ENCODE assay signal across 9 cellular contexts in the genomic region with DNA sequence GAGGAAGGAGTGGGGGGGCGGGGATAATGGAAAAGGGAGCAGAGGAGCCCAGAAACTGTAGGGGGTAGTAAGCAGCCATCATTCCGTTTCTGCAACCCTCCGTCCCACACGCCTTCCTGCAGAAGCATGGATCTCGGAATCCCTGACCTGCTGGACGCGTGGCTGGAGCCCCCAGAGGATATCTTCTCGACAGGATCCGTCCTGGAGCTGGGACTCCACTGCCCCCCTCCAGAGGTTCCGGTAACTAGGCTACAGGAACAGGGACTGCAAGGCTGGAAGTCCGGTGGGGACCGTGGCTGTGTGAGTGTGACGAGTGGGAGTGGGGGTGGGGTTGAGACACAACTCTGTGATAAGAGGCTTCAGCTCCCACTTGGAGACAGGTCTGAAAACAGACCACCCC. TPM values are rescaled to one million over a fixed set of nuclear protein-coding genes. Genes with fewer than 3 reads are reported as not detected.
A peak's percentile ranks its signal among the peaks of the same experiment; 100 is the strongest.
DNase-seq lines count a peak whose midpoint lies in the region; ATAC-seq and TF ChIP-seq lines count a peak whose summit lies in the region.
"Had no signal": no experiment of that assay in that cellular context is flagged by ENCODE, and none has a peak within 500 bp of the region (broad histone marks: within the 10 kb centered on the region; RNA-seq: fewer than 3 reads in every experiment).

No MANE protein-coding gene starts in this region.

- H3K9ac ChIP-seq in mesenchymal stem cell (ENCODE audit: low read length) = peak overlapping the region; percentile 89

- WGBS in heart right ventricle, 2 donors = 8 to 10% methylated on average over 12 to 13 of the region's 13 CpGs
- WGBS in mesenchymal stem cell = 96% methylated on average over 13 of the region's 13 CpGs

- H3K18ac ChIP-seq in mesenchymal stem cell (ENCODE audit: low read depth in 1 of 2, low read length in 2 of 2) = no peak overlapping the region

- H3K9me3 ChIP-seq in heart right ventricle = no peaks in the 10 kb centered on the region
- H3K9me3 ChIP-seq in mesenchymal stem cell (ENCODE audit: control insufficient read depth, low read length) = no peaks in the 10 kb centered on the region
- no peaks in the 10 kb centered on the region for H3K9me3 ChIP-seq in vagina
- H3K9me3 ChIP-seq: SJSA1 had no signal

- H2AFZ ChIP-seq in mesenchymal stem cell (ENCODE audit: low read depth, low read length) = no peak overlapping the region

- peak overlapping the region in 9 of 10 donors; percentile 48 to 91 (median 69) for H3K4me3 ChIP-seq in heart right ventricle
- peak overlapping the region; percentile 64 for H3K4me3 ChIP-seq in astrocyte of the spinal cord (ENCODE audit: low read depth, low read length)
- peak overlapping the region in 1 of 2 experiments; percentile 95 for H3K4me3 ChIP-seq in mesenchymal stem cell (ENCODE audit: insufficient read depth in 1 of 2, low read depth in 1 of 2, low read length in 2 of 2)
- peak overlapping the region; percentile 63 to 65 for H3K4me3 ChIP-seq in vagina

- H3K36me3 ChIP-seq in heart right ventricle = peaks cover 0 to 9% (median 4%) of the 10 kb centered on the region in 9 donors
- H3K36me3 ChIP-seq in mesenchymal stem cell (ENCODE audit: control insufficient read depth in 1 of 2, insufficient read depth in 2 of 2, low read depth in 1 of 2, low read length in 2 of 2) = peaks cover 8 to 10% of the 10 kb centered on the region in 2 experiments
- no peaks in the 10 kb centered on the region for H3K36me3 ChIP-seq in vagina
- H3K36me3 ChIP-seq: SJSA1 had no signal

- TF ChIP-seq CTCF in heart right ventricle (IDR thresholded peaks at IDR 0.05) (no peak), astrocyte of the spinal cord (IDR thresholded peaks at IDR 0.05; ENCODE audit: low read depth, low read length) (no peak), vagina (IDR thresholded peaks at IDR 0.05) (no peak)

- no peak overlapping the region for H2BK5ac ChIP-seq in mesenchymal stem cell (ENCODE audit: low read depth, low read length, poor library complexity, severe bottlenecking)

- peak overlapping the region; percentile 72 for H3K4me2 ChIP-seq in mesenchymal stem cell (ENCODE audit: low read length, poor library complexity, severe bottlenecking)

- DNase-seq in heart right ventricle (no peak), left cardiac atrium (no peak), astrocyte of the spinal cord (ENCODE audit: low read depth, low spot score) (no peak), mesenchymal stem cell (no peak), vagina (ENCODE audit: extremely low spot score in 2 of 2) (no peak)
- no peak for DNase-seq in central memory CD4-positive, alpha-beta T cell

- ATAC-seq in heart right ventricle (no peak), left cardiac atrium (no peak), GM18861 (IDR thresholded peaks at IDR 0.05; ENCODE audit: unreplicated experiment) (no peak), HG03159 (IDR thresholded peaks at IDR 0.05; ENCODE audit: unreplicated experiment) (no peak)

- H2AK5ac ChIP-seq in mesenchymal stem cell (ENCODE audit: low read length, severe bottlenecking) = peak overlapping the region; percentile 11

- peak overlapping the region in 1 of 2 experiments; percentile 21 for H2BK12ac ChIP-seq in mesenchymal stem cell (ENCODE audit: low read length in 2 of 2)

- no peak overlapping the region for H2BK15ac ChIP-seq in mesenchymal stem cell (ENCODE audit: low read depth, poor library complexity, severe bottlenecking)

- no peak for TF ChIP-seq POLR2A in vagina (IDR thresholded peaks at IDR 0.05)

- peak overlapping the region in 5 of 10 donors; percentile 92 to 97 (median 94) for H3K27ac ChIP-seq in heart right ventricle
- no peak overlapping the region for H3K27ac ChIP-seq in mesenchymal stem cell (ENCODE audit: low read length, poor library complexity, severe bottlenecking)
- peak overlapping the region; percentile 93 for H3K27ac ChIP-seq in vagina

- peaks cover 15 to 47% (median 31%) of the 10 kb centered on the region in 9 donors for H3K4me1 ChIP-seq in heart right ventricle
- H3K4me1 ChIP-seq in mesenchymal stem cell (ENCODE audit: control insufficient read depth, insufficient read depth, low read depth, low read length) = peaks cover 10% of the 10 kb centered on the region
- peaks cover 45% of the 10 kb centered on the region for H3K4me1 ChIP-seq in vagina

- H2BK120ac ChIP-seq in mesenchymal stem cell (ENCODE audit: low read depth, low read length) = no peak overlapping the region

- H4K8ac ChIP-seq in mesenchymal stem cell (ENCODE audit: low read length) = peak overlapping the region; percentile 97

- peaks cover 10% of the 10 kb centered on the region for H3K79me1 ChIP-seq in mesenchymal stem cell (replicated peaks; ENCODE audit: low read length, poor library complexity, severe bottlenecking)

- H3K14ac ChIP-seq in mesenchymal stem cell (ENCODE audit: low read length in 2 of 2) = peak overlapping the region in 1 of 2 experiments; percentile 18

- intact Hi-C loops in heart right ventricle (cut with DNase I) = loop anchor here in 1 of 10 donors (5.0 kb wide), 1 partner anchor 171 kb away; no protein-coding TSS in a partner anchor
- intact Hi-C loops in left cardiac atrium (cut with DNase I) = no loop called here
- intact Hi-C loops in vagina (cut with DNase I) = no loop called here

- peak overlapping the region; percentile 74 for H4K91ac ChIP-seq in mesenchymal stem cell (ENCODE audit: low read length)

- peak overlapping the region; percentile 69 to 94 for H3K4ac ChIP-seq in mesenchymal stem cell (ENCODE audit: low read depth in 1 of 2, low read length in 2 of 2)

- H3K27me3 ChIP-seq in heart right ventricle (no peaks in the 10 kb centered on the region), mesenchymal stem cell (ENCODE audit: control insufficient read depth in 1 of 2, insufficient read depth in 1 of 2, low read length in 2 of 2) (no peaks in the 10 kb centered on the region), vagina (no peaks in the 10 kb centered on the region)
- H3K27me3 ChIP-seq: SJSA1 had no signal

- in situ Hi-C loops in astrocyte of the spinal cord (cut with HindIII; ENCODE audit: low sequenced_read_pairs) = loop anchor here (10.0 kb wide), 1 partner anchor 154 kb away; no protein-coding TSS in a partner anchor

- no peak overlapping the region for H3K23ac ChIP-seq in mesenchymal stem cell (ENCODE audit: low read length in 2 of 2)

RNA-seq across cellular contexts. Expression of a gene that starts 0.7 kb away (rescaled TPM):
- total RNA-seq in heart right ventricle (1 to 10 TPM; 2.9 to 8.5 (median 4.1) TPM), left cardiac atrium (1 to 10 TPM; 3.4 to 5.7 TPM), vagina (15.2 TPM)
- 1 to 10 TPM; 5.6 to 7.6 TPM for polyA plus RNA-seq in heart right ventricle
- 3.3 TPM for polyA plus RNA-seq in mesenchymal stem cell (2013, experiment 1 of 2)
- polyA plus RNA-seq in mesenchymal stem cell (2013, experiment 2 of 2) = 2.9 TPM

RNA-seq across cellular contexts. Expression of a gene that starts 5.1 kb away (rescaled TPM):
- total RNA-seq in heart right ventricle = 10 to 100 TPM; 27.6 to 63.0 (median 34.3) TPM
- polyA plus RNA-seq in heart right ventricle = 100 to 1,000 TPM in 1 of 2 donors, 10 to 100 TPM in 1; 24.6 to 102 TPM
- 10 to 100 TPM; 63.2 to 77.6 TPM for total RNA-seq in left cardiac atrium
- 106 TPM for polyA plus RNA-seq in mesenchymal stem cell (2013, experiment 1 of 2)
- 105 TPM for polyA plus RNA-seq in mesenchymal stem cell (2013, experiment 2 of 2)
- 77.8 TPM for total RNA-seq in vagina

RNA-seq across cellular contexts. Expression of a gene that starts 9.1 kb away (rescaled TPM):
- total RNA-seq in heart right ventricle (10 to 100 TPM; 49.4 to 94.7 (median 56.8) TPM), left cardiac atrium (100 to 1,000 TPM in 1 of 2 donors, 10 to 100 TPM in 1; 89.6 to 102 TPM), vagina (194 TPM)
- 100 to 1,000 TPM in 1 of 2 donors, 10 to 100 TPM in 1; 80.9 to 225 TPM for polyA plus RNA-seq in heart right ventricle
- polyA plus RNA-seq in mesenchymal stem cell (2013, experiment 1 of 2) = 145 TPM
- polyA plus RNA-seq in mesenchymal stem cell (2013, experiment 2 of 2) = 154 TPM

RNA-seq across cellular contexts. Expression of a gene that starts 10.0 kb away (rescaled TPM):
- total RNA-seq in heart right ventricle (10 to 100 TPM; 14.6 to 25.6 (median 18.0) TPM), left cardiac atrium (10 to 100 TPM; 17.3 to 19.6 TPM), vagina (19.2 TPM)
- polyA plus RNA-seq in heart right ventricle = 10 to 100 TPM; 19.2 to 50.5 TPM
- 30.3 TPM for polyA plus RNA-seq in mesenchymal stem cell (2013, experiment 1 of 2)
- polyA plus RNA-seq in mesenchymal stem cell (2013, experiment 2 of 2) = 27.0 TPM

RNA-seq across cellular contexts. Expression of a gene that starts 17.7 kb away (rescaled TPM):
- total RNA-seq in heart right ventricle (10 to 100 TPM; 42.9 to 98.7 (median 54.2) TPM), left cardiac atrium (10 to 100 TPM; 72.1 to 77.5 TPM), vagina (49.8 TPM)
- 100 to 1,000 TPM in 1 of 2 donors, 10 to 100 TPM in 1; 89.9 to 114 TPM for polyA plus RNA-seq in heart right ventricle
- 464 TPM for polyA plus RNA-seq in mesenchymal stem cell (2013, experiment 1 of 2)
- polyA plus RNA-seq in mesenchymal stem cell (2013, experiment 2 of 2) = 450 TPM
